Comparison of ENCODE assay signal across 33 cellular contexts in genomic region chr2:154203902-154204301, GRCh38.
DNase-seq lines count a peak whose midpoint lies in the region; ATAC-seq, FAIRE-seq and TF ChIP-seq lines count a peak whose summit lies in the region.
"Had no signal": no experiment of that assay in that cellular context is flagged by ENCODE, and none has a peak within 500 bp of the region (broad histone marks: within the 10 kb centered on the region; RNA-seq: fewer than 3 reads in every experiment).

No MANE protein-coding gene starts in this region.

- no peak overlapping the region for H3K4me2 ChIP-seq in MM.1S (ENCODE audit: low read depth, low read length)
- H3K4me2 ChIP-seq: A549; BLaER1; BLaER1 treated with 17β-estradiol and CSF1 and Interleukin-3, amounts not matched to agents 10 nM and 100 nM had no signal

- H3F3A ChIP-seq in MM.1S (ENCODE audit: insufficient read depth, low read length): no peaks in the 10 kb centered on the region

- no peaks in the 10 kb centered on the region for H3K9me3 ChIP-seq in mucosa of descending colon
- H3K9me3 ChIP-seq in small intestine (ENCODE audit: control insufficient read depth, low read depth): no peaks in the 10 kb centered on the region
- no peaks in the 10 kb centered on the region for H3K9me3 ChIP-seq in stomach
- H3K9me3 ChIP-seq in MM.1S (replicated peaks; ENCODE audit: insufficient read depth, low read length): no peaks in the 10 kb centered on the region
- H3K9me3 ChIP-seq: A549; BE2C; BLaER1; BLaER1 treated with 17β-estradiol and CSF1 and Interleukin-3, amounts not matched to agents 10 nM and 100 nM; Caco-2 had no signal

- H3K36me3 ChIP-seq in mucosa of descending colon (ENCODE audit: low read depth) (no peaks in the 10 kb centered on the region), small intestine (ENCODE audit: control insufficient read depth in 2 of 2, insufficient read depth in 2 of 2, low read length in 2 of 2) (no peaks in the 10 kb centered on the region), stomach (no peaks in the 10 kb centered on the region), MM.1S (replicated peaks; ENCODE audit: insufficient read depth, low read length) (no peaks in the 10 kb centered on the region)
- H3K36me3 ChIP-seq: BE2C; BLaER1; BLaER1 treated with 17β-estradiol and CSF1 and Interleukin-3, amounts not matched to agents 10 nM and 100 nM had no signal

- H3K4me1 ChIP-seq in mucosa of descending colon (ENCODE audit: low read depth) (no peaks in the 10 kb centered on the region), small intestine (ENCODE audit: control insufficient read depth in 2 of 2, insufficient read depth in 1 of 2, low read depth in 1 of 2, low read length in 1 of 2) (peaks cover 0 to 2% of the 10 kb centered on the region in 2 donors), stomach (no peaks in the 10 kb centered on the region), MM.1S (ENCODE audit: low read length) (no peaks in the 10 kb centered on the region)
- H3K4me1 ChIP-seq: BE2C, Caco-2 had no signal

- TF ChIP-seq POLR2A in stomach (IDR thresholded peaks at IDR 0.05): no peak

- H3K4me3 ChIP-seq in mucosa of descending colon (no peak overlapping the region), small intestine (ENCODE audit: low read depth in 1 of 2, low read length in 2 of 2) (no peak overlapping the region), stomach (no peak overlapping the region), MM.1S (ENCODE audit: low read length) (no peak overlapping the region)
- H3K4me3 ChIP-seq: A549; BLaER1; BLaER1 treated with 17β-estradiol and CSF1 and Interleukin-3, amounts not matched to agents 10 nM and 100 nM had no signal

- no peak overlapping the region for H3K27ac ChIP-seq in small intestine (ENCODE audit: low read depth in 1 of 2, low read length in 1 of 2)
- H3K27ac ChIP-seq in stomach: no peak overlapping the region
- no peak overlapping the region for H3K27ac ChIP-seq in MM.1S (ENCODE audit: low read length)
- H3K27ac ChIP-seq: 22Rv1; A549; BLaER1; BLaER1 treated with 17β-estradiol and CSF1 and Interleukin-3, amounts not matched to agents 10 nM and 100 nM; C4-2B had no signal

- DNase-seq in left colon: no peak
- DNase-seq in mucosa of descending colon: peak in 1 of 3 donors; percentile 24
- DNase-seq in small intestine: peak; percentile 93
- no peak for DNase-seq in stomach
- no peak for DNase-seq in NCI-H82 (lab: John Stamatoyannopoulos, UW)
- DNase-seq in MM.1S: no peak
- DNase-seq: 8988T; ACHN; AML-193; BE2C; C1 segment of cervical spinal cord; Caco-2; Calu3; CD4-positive, alpha-beta memory T cell; CD4-positive, alpha-beta T cell; CD4-positive, CD25-positive, alpha-beta regulatory T cell; CD8-positive, alpha-beta memory T cell; CD8-positive, alpha-beta T cell; COR-L47; DMS 273 treated with DMSO at 0.1 percent for 48 hours; DMS153; DMS53; DMS79; DMS79 treated with DMSO at 0.1 percent for 48 hours; DND-41; EL had no signal

- no peaks in the 10 kb centered on the region for H3K79me2 ChIP-seq in MM.1S (ENCODE audit: low read length)

- H3K9me2 ChIP-seq in MM.1S (replicated peaks; ENCODE audit: insufficient read depth, low read length): no peaks in the 10 kb centered on the region

- ATAC-seq in left colon (peak; percentile 82), mucosa of descending colon (peak; percentile 60)
- ATAC-seq: A549; CD8-positive, alpha-beta T cell had no signal

- H2AFZ ChIP-seq in MM.1S (ENCODE audit: low read length): no peak overlapping the region

- TF ChIP-seq CTCF in mucosa of descending colon (IDR thresholded peaks at IDR 0.05): no peak
- TF ChIP-seq CTCF in stomach (IDR thresholded peaks at IDR 0.05): no peak
- no peak for TF ChIP-seq CTCF in MM.1S (IDR thresholded peaks at IDR 0.05; ENCODE audit: low read length)

- FAIRE-seq in small intestine (lab: Jason Lieb, UNC): peak; percentile 89
- FAIRE-seq: A204.1, A549, D721Med had no signal

- H3K27me3 ChIP-seq in small intestine (ENCODE audit: control insufficient read depth in 2 of 2, insufficient read depth in 2 of 2, low read length in 2 of 2) (no peaks in the 10 kb centered on the region), stomach (no peaks in the 10 kb centered on the region), MM.1S (replicated peaks; ENCODE audit: insufficient read depth, low read length) (no peaks in the 10 kb centered on the region)
- H3K27me3 ChIP-seq: BE2C; BLaER1; BLaER1 treated with 17β-estradiol and CSF1 and Interleukin-3, amounts not matched to agents 10 nM and 100 nM had no signal

- intact Hi-C loops in left colon (cut with DNase I, micrococcal nuclease): no loop called here
- intact Hi-C loops in mucosa of descending colon (cut with DNase I, micrococcal nuclease): no loop called here
- intact Hi-C loops in stomach (cut with DNase I; ENCODE audit: low total_unique reads): no loop called here

- no peak for TF ChIP-seq EP300 in stomach (IDR thresholded peaks at IDR 0.05)

- H3K9ac ChIP-seq in MM.1S (ENCODE audit: low read length): no peak overlapping the region
- H3K9ac ChIP-seq: BLaER1; BLaER1 treated with 17β-estradiol and CSF1 and Interleukin-3, amounts not matched to agents 10 nM and 100 nM had no signal

- H4K20me1 ChIP-seq in MM.1S (ENCODE audit: insufficient read depth, low read length): no peaks in the 10 kb centered on the region
- H4K20me1 ChIP-seq: BLaER1; BLaER1 treated with 17β-estradiol and CSF1 and Interleukin-3, amounts not matched to agents 10 nM and 100 nM had no signal

- 29 to 56% (median 34%) methylated on average over 2 of the region's 2 CpGs for WGBS in small intestine, 3 donors
- WGBS in stomach, 5 donors: 81 to 90% (median 85%) methylated on average over 2 of the region's 2 CpGs
